ENCODE assay signal across 8 cellular contexts in genomic region chr15:64356443-64357040, GRCh38. TPM values are rescaled to one million over a fixed set of nuclear protein-coding genes. Genes with fewer than 3 reads are reported as not detected.
DNase-seq lines count a peak whose midpoint lies in the region; ATAC-seq lines count a peak whose summit lies in the region.

No MANE protein-coding gene starts in this region.

- no peak for ATAC-seq in natural killer cell treated with Interleukin-12 subunit alpha and Interleukin-12 subunit beta and Interleukin-15 and Interleukin-18, amount 100 ng/mL, for 72 hours

- H3K27me3 Mint-ChIP-seq in natural killer cell treated with Interleukin-12 subunit alpha and Interleukin-12 subunit beta and Interleukin-15 and Interleukin-18, amount 100 ng/mL, for 72 hours = no peaks in the 10 kb centered on the region

- H3K4me3 ChIP-seq in SJSA1 = peak overlapping the region; percentile 59

- peak overlapping the region; percentile 95 for H3K4me3 Mint-ChIP-seq in natural killer cell treated with Interleukin-12 subunit alpha and Interleukin-12 subunit beta and Interleukin-15 and Interleukin-18, amount 100 ng/mL, for 72 hours

- peaks cover 6% of the 10 kb centered on the region for H3K4me1 ChIP-seq in SJSA1 (replicated peaks)

- peak overlapping the region; percentile 73 to 91 for H3K27ac Mint-ChIP-seq in natural killer cell treated with Interleukin-12 subunit alpha and Interleukin-12 subunit beta and Interleukin-15 and Interleukin-18, amount 100 ng/mL, for 72 hours

- no peaks in the 10 kb centered on the region for H3K9me3 ChIP-seq in SJSA1 (replicated peaks)

- H3K9me3 Mint-ChIP-seq in natural killer cell treated with Interleukin-12 subunit alpha and Interleukin-12 subunit beta and Interleukin-15 and Interleukin-18, amount 100 ng/mL, for 72 hours = no peaks in the 10 kb centered on the region

- DNase-seq in NCI-H510A treated with DMSO at 0.1 percent for 48 hours (lab: John Stamatoyannopoulos, UW) (peak; percentile 85), NCI-H510A (lab: John Stamatoyannopoulos, UW) (no peak), HPDE6-E6E7 (ENCODE audit: extremely low spot score) (peak; percentile 48), SJSA1 (ENCODE audit: low read depth in 1 of 2, low spot score in 2 of 2) (no peak), epithelial cell of prostate (ENCODE audit: low read depth, low spot score) (peak; percentile 18), GDM1 (lab: John Stamatoyannopoulos, UW) (no peak)
- DNase-seq in natural killer cell treated with Interleukin-12 subunit alpha and Interleukin-12 subunit beta and Interleukin-15 and Interleukin-18, amount 100 ng/mL, for 72 hours (ENCODE audit: low spot score) = no peak
- no peak for DNase-seq in activated effector memory CD4-positive, alpha-beta T cell treated with anti-CD3 and anti-CD28 coated beads, Interleukin-2, amount 50 U/mL, for 16 hours

- peak overlapping the region; percentile 33; the same call in 1 of the 2 replicates for H3K27ac ChIP-seq in SJSA1
- peak overlapping the region; percentile 80 for H3K27ac ChIP-seq in epithelial cell of prostate

- no peaks in the 10 kb centered on the region for H3K27me3 ChIP-seq in SJSA1 (replicated peaks)

- peaks cover 4% of the 10 kb centered on the region; the same call in 1 of the 2 replicates for H3K36me3 ChIP-seq in SJSA1

- peaks cover 19 to 23% of the 10 kb centered on the region in 2 donors for H3K4me1 Mint-ChIP-seq in natural killer cell treated with Interleukin-12 subunit alpha and Interleukin-12 subunit beta and Interleukin-15 and Interleukin-18, amount 100 ng/mL, for 72 hours (ENCODE audit: low read depth in 2 of 2)

- no peaks in the 10 kb centered on the region for H3K36me3 Mint-ChIP-seq in natural killer cell treated with Interleukin-12 subunit alpha and Interleukin-12 subunit beta and Interleukin-15 and Interleukin-18, amount 100 ng/mL, for 72 hours

RNA-seq across cellular contexts. Expression of gene CSNK1G1, which starts 0.6 kb away (rescaled TPM):
- total RNA-seq in SJSA1 (2014; rRNA removed; shearing (Covaris generic)) = 9.2 and 14.2 TPM in 2 replicates
- 10 to 100 TPM; 35.4 to 47.5 TPM for total RNA-seq in natural killer cell treated with Interleukin-12 subunit alpha and Interleukin-12 subunit beta and Interleukin-15 and Interleukin-18, amount 100 ng/mL, for 72 hours

RNA-seq across cellular contexts. Expression of gene PCLAF, which starts 24.7 kb away (rescaled TPM):
- 116 and 125 TPM in 2 replicates for total RNA-seq in SJSA1 (2014; rRNA removed; shearing (Covaris generic))
- 10 to 100 TPM; 47.7 to 90.0 TPM for total RNA-seq in natural killer cell treated with Interleukin-12 subunit alpha and Interleukin-12 subunit beta and Interleukin-15 and Interleukin-18, amount 100 ng/mL, for 72 hours

RNA-seq across cellular contexts. Expression of gene TRIP4, which starts 31.1 kb away (rescaled TPM):
- total RNA-seq in SJSA1 (2014; rRNA removed; shearing (Covaris generic)) = 10.5 and 14.5 TPM in 2 replicates
- total RNA-seq in natural killer cell treated with Interleukin-12 subunit alpha and Interleukin-12 subunit beta and Interleukin-15 and Interleukin-18, amount 100 ng/mL, for 72 hours = 10 to 100 TPM; 36.6 to 42.9 TPM

Comparison
In these comparisons a context has a peak if more than half of its experiments do, and no peak if none do; other contexts are left out.
1. DNase-seq: peak in NCI-H510A treated with DMSO at 0.1 percent for 48 hours (single experiment), HPDE6-E6E7 (single experiment) and epithelial cell of prostate (single experiment); none in NCI-H510A (single experiment), SJSA1 (0 of 2), natural killer cell treated with Interleukin-12 subunit alpha and Interleukin-12 subunit beta and Interleukin-15 and Interleukin-18, amount 100 ng/mL, for 72 hours (single experiment), GDM1 (single experiment) and activated effector memory CD4-positive, alpha-beta T cell treated with anti-CD3 and anti-CD28 coated beads, Interleukin-2, amount 50 U/mL, for 16 hours (single experiment).